In genomic region chr15:74907277-74907870, GRCh38 we compare ENCODE assay signal across 8 cellular contexts. TPM values are rescaled to one million over a fixed set of nuclear protein-coding genes. Genes with fewer than 3 reads are reported as not detected.
DNase-seq lines count a peak whose midpoint lies in the region; TF ChIP-seq lines count a peak whose summit lies in the region.

No MANE protein-coding gene starts in this region.

- peak overlapping the region; percentile 97 for H3K4me3 Mint-ChIP-seq in mesothelial cell of epicardium

- H3K4me1 ChIP-seq in BLaER1 treated with 17β-estradiol and CSF1 and Interleukin-3, amounts not matched to agents 10 nM and 100 nM, result peaks cover 28 to 45% (median 35%) of the 10 kb centered on the region in 10 experiments
- H3K4me1 ChIP-seq in Loucy (ENCODE audit: insufficient read depth, low read length, poor library complexity, severe bottlenecking) (peaks cover 14% of the 10 kb centered on the region), colonic mucosa (peaks cover 4% of the 10 kb centered on the region)

- H3K4me1 Mint-ChIP-seq in mesothelial cell of epicardium, result peaks cover 20% of the 10 kb centered on the region

- H3K36me3 ChIP-seq in BLaER1 treated with 17β-estradiol and CSF1 and Interleukin-3, amounts not matched to agents 10 nM and 100 nM, result peaks cover 32 to 56% (median 44%) of the 10 kb centered on the region in 11 experiments
- H3K36me3 ChIP-seq in Loucy (ENCODE audit: insufficient read depth, low read length) (peaks cover 2% of the 10 kb centered on the region; the same call in 1 of the 2 replicates), colonic mucosa (no peaks in the 10 kb centered on the region)

- H2AFZ ChIP-seq in Loucy (ENCODE audit: low read length), result peak overlapping the region; percentile 100

- H3K9ac ChIP-seq in BLaER1 treated with 17β-estradiol and CSF1 and Interleukin-3, amounts not matched to agents 10 nM and 100 nM, result peak overlapping the region; percentile 89 to 95 (median 92)
- H3K9ac ChIP-seq in Loucy (ENCODE audit: low read depth, low read length, poor library complexity, severe bottlenecking) (peak overlapping the region; percentile 90), colonic mucosa (ENCODE audit: low read depth in 2 of 2, low read length in 2 of 2) (peak overlapping the region; percentile 91 to 95)

- H3K27me3 Mint-ChIP-seq in mesothelial cell of epicardium (ENCODE audit: low read depth), result no peaks in the 10 kb centered on the region

- H3K27me3 ChIP-seq in BLaER1 treated with 17β-estradiol and CSF1 and Interleukin-3, amounts not matched to agents 10 nM and 100 nM, result no peaks in the 10 kb centered on the region
- no peaks in the 10 kb centered on the region for H3K27me3 ChIP-seq in Loucy (ENCODE audit: insufficient read depth, low read length, poor library complexity, severe bottlenecking)
- H3K27me3 ChIP-seq in colonic mucosa, result no peaks in the 10 kb centered on the region

- H3K27ac ChIP-seq in BLaER1 treated with 17β-estradiol and CSF1 and Interleukin-3, amounts not matched to agents 10 nM and 100 nM, result peak overlapping the region; percentile 79 to 94 (median 88)
- H3K27ac ChIP-seq in colonic mucosa, result peak overlapping the region; percentile 95

- TF ChIP-seq CTCF in Loucy (conservative IDR thresholded peaks at IDR 0.05; ENCODE audit: low read length) (no peak), colonic mucosa (IDR thresholded peaks at IDR 0.05) (no peak), mesothelial cell of epicardium (IDR thresholded peaks at IDR 0.05; ENCODE audit: unreplicated experiment) (no peak)

- H3K9me2 ChIP-seq in Loucy (replicated peaks; ENCODE audit: low read depth, low read length), result no peaks in the 10 kb centered on the region

- peak overlapping the region; percentile 85 to 96 (median 89) for H3K4me3 ChIP-seq in BLaER1 treated with 17β-estradiol and CSF1 and Interleukin-3, amounts not matched to agents 10 nM and 100 nM
- peak overlapping the region; percentile 99 for H3K4me3 ChIP-seq in Loucy (ENCODE audit: low read length, poor library complexity, severe bottlenecking)
- peak overlapping the region; percentile 84 for H3K4me3 ChIP-seq in colonic mucosa

- H3K4me2 ChIP-seq in BLaER1 treated with 17β-estradiol and CSF1 and Interleukin-3, amounts not matched to agents 10 nM and 100 nM, result peak overlapping the region; percentile 74 to 98 (median 92)
- peak overlapping the region; percentile 86 for H3K4me2 ChIP-seq in Loucy (ENCODE audit: low read depth, low read length, poor library complexity, severe bottlenecking)

- H3F3A ChIP-seq in Loucy (ENCODE audit: low read depth), result no peaks in the 10 kb centered on the region

- DNase-seq in colonic mucosa (no peak), mesothelial cell of epicardium (ENCODE audit: low spot score in 2 of 2, unreplicated experiment in 2 of 2) (no peak), COR-L47 (lab: John Stamatoyannopoulos, UW) (no peak), hepatic stellate cell (ENCODE audit: low spot score) (no peak), T1000 (lab: John Stamatoyannopoulos, UW) (no peak)
- no peak for DNase-seq in stimulated activated naive CD4-positive, alpha-beta T cell treated with Interleukin-2 at 50 U/mL for 16 hours (lab: John Stamatoyannopoulos, UW)

- H3K9me3 Mint-ChIP-seq in mesothelial cell of epicardium, result no peaks in the 10 kb centered on the region

- H4K20me1 ChIP-seq in BLaER1 treated with 17β-estradiol and CSF1 and Interleukin-3, amounts not matched to agents 10 nM and 100 nM, result peaks cover 0 to 24% (median 0%) of the 10 kb centered on the region in 11 experiments; a peak in 8 of 22 replicates
- H4K20me1 ChIP-seq in Loucy (ENCODE audit: insufficient read depth, low read length, poor library complexity, severe bottlenecking), result no peaks in the 10 kb centered on the region

- peaks cover 9% of the 10 kb centered on the region for H3K36me3 Mint-ChIP-seq in mesothelial cell of epicardium

- peaks cover 24% of the 10 kb centered on the region for H3K79me2 ChIP-seq in Loucy (ENCODE audit: insufficient read depth, low read length)

- H3K9me3 ChIP-seq in BLaER1 treated with 17β-estradiol and CSF1 and Interleukin-3, amounts not matched to agents 10 nM and 100 nM (replicated peaks in 1 of 11), result no peaks in the 10 kb centered on the region
- no peaks in the 10 kb centered on the region for H3K9me3 ChIP-seq in Loucy (ENCODE audit: insufficient read depth, low read depth, low read length)
- H3K9me3 ChIP-seq in colonic mucosa, result no peaks in the 10 kb centered on the region

- H3K27ac Mint-ChIP-seq in mesothelial cell of epicardium, result peak overlapping the region; percentile 95

- intact Hi-C loops in colonic mucosa (cut with DNase I), result no loop called here

RNA-seq across cellular contexts. Expression of gene FAM219B, which starts 0.7 kb away (rescaled TPM):
- total RNA-seq in colonic mucosa, result 10 to 100 TPM; 44.7 to 54.2 TPM
- 73.5 to 91.3 TPM (median 74.1 TPM) in 3 replicates for total RNA-seq in mesothelial cell of epicardium

RNA-seq across cellular contexts. Expression of gene MPI, which starts 17.5 kb away (rescaled TPM):
- 10 to 100 TPM; 50.7 to 68.0 TPM for total RNA-seq in colonic mucosa
- 42.0 to 46.4 TPM (median 43.3 TPM) in 3 replicates for total RNA-seq in mesothelial cell of epicardium

RNA-seq across cellular contexts. Expression of gene COX5A, which starts 30.5 kb away (rescaled TPM):
- total RNA-seq in colonic mucosa (100 to 1,000 TPM; 563 to 623 TPM), mesothelial cell of epicardium (126 to 133 TPM (median 128 TPM) in 3 replicates)

RNA-seq across cellular contexts. Expression of gene SCAMP2, which starts 34.2 kb away (rescaled TPM):
- total RNA-seq in colonic mucosa (100 to 1,000 TPM; 152 to 204 TPM), mesothelial cell of epicardium (45.6 to 48.4 TPM (median 48.3 TPM) in 3 replicates)

RNA-seq across cellular contexts. Expression of gene RPP25, which starts 49.2 kb away (rescaled TPM):
- total RNA-seq in colonic mucosa (10 to 100 TPM in 1 of 2 donors, 1 to 10 TPM in 1; 7.8 to 25.5 TPM), mesothelial cell of epicardium (3.3 to 3.8 TPM (median 3.3 TPM) in 3 replicates)
